In the genomic region with DNA sequence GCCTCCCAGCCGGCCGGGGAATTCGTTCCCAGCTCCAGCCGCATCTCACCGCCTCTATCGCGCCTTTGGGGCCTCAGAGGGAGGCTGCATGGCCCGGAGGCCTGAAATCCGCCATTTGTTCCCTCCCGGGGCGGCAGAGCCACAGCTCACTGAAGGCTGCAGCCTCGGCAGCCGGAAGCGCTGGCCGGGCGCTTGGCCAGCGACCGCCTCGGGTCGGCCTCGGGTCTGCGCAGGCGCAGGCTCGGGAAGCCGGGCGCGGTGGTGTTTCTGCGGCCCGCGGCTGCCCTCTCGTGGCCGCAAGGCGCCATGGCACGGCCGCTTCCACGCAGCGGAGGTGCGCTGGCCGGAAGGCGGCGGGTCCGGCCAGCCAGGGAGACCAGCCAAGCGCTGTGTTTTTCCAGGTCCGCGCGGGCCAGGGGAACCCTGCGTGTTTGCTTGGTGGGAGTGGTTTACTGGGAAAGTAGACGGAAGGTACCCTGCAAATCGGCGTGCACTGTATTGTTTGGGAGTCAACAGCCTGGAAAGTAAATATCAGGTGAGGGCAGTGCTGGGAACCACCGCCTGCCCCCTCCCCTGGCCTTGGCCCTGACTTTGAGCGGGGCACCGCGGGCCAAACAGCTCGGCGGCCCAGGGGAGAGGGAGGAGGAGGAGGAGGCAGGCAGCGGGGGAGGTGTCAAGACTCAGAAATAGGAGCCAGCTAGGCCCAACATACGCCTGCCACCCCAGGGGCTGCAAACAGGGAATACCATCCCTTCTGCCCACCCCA, we compare ENCODE assay signal across 8 cellular contexts. TPM values are rescaled to one million over a fixed set of nuclear protein-coding genes. Genes with fewer than 3 reads are reported as not detected.
A peak's percentile ranks its signal among the peaks of the same experiment; 100 is the strongest.
DNase-seq lines count a peak whose midpoint lies in the region; ATAC-seq and TF ChIP-seq lines count a peak whose summit lies in the region.

No MANE protein-coding gene starts in this region.

- intact Hi-C loops in left colon (cut with DNase I, micrococcal nuclease), result loop anchor here (2.0 to 10.0 kb wide), 3 partner anchors 69 to 135 kb away; no protein-coding TSS in a partner anchor

- H3K4me3 ChIP-seq in choroid plexus epithelial cell (ENCODE audit: low read depth, low read length), result peak overlapping the region; percentile 67

- TF ChIP-seq CTCF in choroid plexus epithelial cell (conservative IDR thresholded peaks at IDR 0.05; ENCODE audit: low read depth, low read length), result peak; percentile 68

- DNase-seq in AML-193 (lab: John Stamatoyannopoulos, UW) (peak; percentile 75 to 78), NCI-H345 (lab: John Stamatoyannopoulos, UW) (peak; percentile 88), choroid plexus epithelial cell (ENCODE audit: low read depth) (peak; percentile 85), left colon (peak; percentile 80 to 91)
- peak; percentile 76 to 78 for DNase-seq in activated CD4-positive, alpha-beta T cell treated with anti-CD3 and anti-CD28 coated beads for 4 hours
- peak; percentile 75 to 82 for DNase-seq in stimulated activated CD4-positive, alpha-beta T cell treated with anti-CD3 and anti-CD28 coated beads, Interleukin-1b, Interleukin-23, amount 100 ng/mL, for 4 hours (ENCODE audit: low read depth in 2 of 2)

- ATAC-seq in GM19023 (IDR thresholded peaks at IDR 0.05; ENCODE audit: unreplicated experiment) (peak; percentile 86), HG03175 (IDR thresholded peaks at IDR 0.05; ENCODE audit: unreplicated experiment) (peak; percentile 88), left colon (peak; percentile 87)

RNA-seq across cellular contexts. Expression of gene CD34, which starts 52.7 kb away (rescaled TPM):
- total RNA-seq in left colon, result 10 to 100 TPM in 1 of 2 donors, 1 to 10 TPM in 1; 8.3 to 15.2 TPM

Comparison
In these comparisons a context has a peak if more than half of its experiments do, and no peak if none do; other contexts are left out.
1. Peak in every context shown above with its lines: DNase-seq, ATAC-seq and H3K4me3 ChIP-seq.